In the genomic region with DNA sequence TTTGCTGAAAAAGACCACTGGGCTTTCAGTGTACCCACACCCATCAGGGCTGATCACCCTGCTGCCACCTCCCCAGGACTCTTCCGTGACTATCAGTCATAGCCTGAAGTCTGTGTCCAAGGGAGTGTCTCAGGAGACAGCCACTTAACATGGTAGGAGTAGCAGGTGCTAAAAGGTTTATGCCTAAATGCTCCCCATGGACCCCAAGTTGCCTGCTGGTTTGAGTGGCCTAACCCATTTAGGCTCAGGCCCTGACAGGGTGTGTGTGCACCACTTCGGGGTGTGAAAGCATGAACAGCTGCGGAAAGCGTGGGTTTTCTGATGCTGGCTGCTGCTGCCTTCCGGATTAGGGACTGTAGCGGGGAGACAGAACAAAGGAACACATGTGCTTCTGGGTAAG, we compare ENCODE assay signal across 1 cellular context.
TF ChIP-seq lines count a peak whose summit lies in the region.

No MANE protein-coding gene starts in this region.

TF ChIP-seq in HEK293, 187 proteins besides CTCF, POLR2A, EP300 and RAD21 (continued from another document):
- TF ChIP-seq, protein P1, sequence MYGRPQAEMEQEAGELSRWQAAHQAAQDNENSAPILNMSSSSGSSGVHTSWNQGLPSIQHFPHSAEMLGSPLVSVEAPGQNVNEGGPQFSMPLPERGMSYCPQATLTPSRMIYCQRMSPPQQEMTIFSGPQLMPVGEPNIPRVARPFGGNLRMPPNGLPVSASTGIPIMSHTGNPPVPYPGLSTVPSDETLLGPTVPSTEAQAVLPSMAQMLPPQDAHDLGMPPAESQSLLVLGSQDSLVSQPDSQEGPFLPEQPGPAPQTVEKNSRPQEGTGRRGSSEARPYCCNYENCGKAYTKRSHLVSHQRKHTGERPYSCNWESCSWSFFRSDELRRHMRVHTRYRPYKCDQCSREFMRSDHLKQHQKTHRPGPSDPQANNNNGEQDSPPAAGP (tag by site-specific recombination; IDR thresholded peaks at IDR 0.05) = 0 out of 2 replicates have a peak, but pooled peaks have one; percentile 55
- peak; percentile 92 for TF ChIP-seq ZIC2 (tag by site-specific recombination; IDR thresholded peaks at IDR 0.05)
- TF ChIP-seq, protein P2, sequence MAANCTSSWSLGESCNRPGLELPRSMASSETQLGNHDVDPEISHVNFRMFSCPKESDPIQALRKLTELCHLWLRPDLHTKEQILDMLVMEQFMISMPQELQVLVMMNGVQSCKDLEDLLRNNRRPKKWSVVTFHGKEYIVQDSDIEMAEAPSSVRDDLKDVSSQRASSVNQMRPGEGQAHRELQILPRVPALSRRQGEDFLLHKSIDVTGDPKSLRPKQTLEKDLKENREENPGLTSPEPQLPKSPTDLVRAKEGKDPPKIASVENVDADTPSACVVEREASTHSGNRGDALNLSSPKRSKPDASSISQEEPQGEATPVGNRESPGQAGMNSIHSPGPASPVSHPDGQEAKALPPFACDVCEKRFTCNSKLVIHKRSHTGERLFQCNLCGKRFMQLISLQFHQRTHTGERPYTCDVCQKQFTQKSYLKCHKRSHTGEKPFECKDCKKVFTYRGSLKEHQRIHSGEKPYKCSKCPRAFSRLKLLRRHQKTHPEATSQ (tag by site-specific recombination; IDR thresholded peaks at IDR 0.05) = no peak
- no peak for TF ChIP-seq ZNF19 (tag by site-specific recombination; IDR thresholded peaks at IDR 0.05; ENCODE audit: low read depth)
- TF ChIP-seq OSR2 (tag by site-specific recombination; IDR thresholded peaks at IDR 0.05) = 0 out of 2 replicates have a peak, but pooled peaks have one; percentile 20
- no peak for TF ChIP-seq ZNF121 (tag by site-specific recombination; IDR thresholded peaks at IDR 0.05)
- TF ChIP-seq, protein P3, sequence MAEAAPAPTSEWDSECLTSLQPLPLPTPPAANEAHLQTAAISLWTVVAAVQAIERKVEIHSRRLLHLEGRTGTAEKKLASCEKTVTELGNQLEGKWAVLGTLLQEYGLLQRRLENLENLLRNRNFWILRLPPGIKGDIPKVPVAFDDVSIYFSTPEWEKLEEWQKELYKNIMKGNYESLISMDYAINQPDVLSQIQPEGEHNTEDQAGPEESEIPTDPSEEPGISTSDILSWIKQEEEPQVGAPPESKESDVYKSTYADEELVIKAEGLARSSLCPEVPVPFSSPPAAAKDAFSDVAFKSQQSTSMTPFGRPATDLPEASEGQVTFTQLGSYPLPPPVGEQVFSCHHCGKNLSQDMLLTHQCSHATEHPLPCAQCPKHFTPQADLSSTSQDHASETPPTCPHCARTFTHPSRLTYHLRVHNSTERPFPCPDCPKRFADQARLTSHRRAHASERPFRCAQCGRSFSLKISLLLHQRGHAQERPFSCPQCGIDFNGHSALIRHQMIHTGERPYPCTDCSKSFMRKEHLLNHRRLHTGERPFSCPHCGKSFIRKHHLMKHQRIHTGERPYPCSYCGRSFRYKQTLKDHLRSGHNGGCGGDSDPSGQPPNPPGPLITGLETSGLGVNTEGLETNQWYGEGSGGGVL (tag by site-specific recombination; IDR thresholded peaks at IDR 0.05) = no peak
